ENCODE assay signal across 21 cellular contexts in the genomic region with DNA sequence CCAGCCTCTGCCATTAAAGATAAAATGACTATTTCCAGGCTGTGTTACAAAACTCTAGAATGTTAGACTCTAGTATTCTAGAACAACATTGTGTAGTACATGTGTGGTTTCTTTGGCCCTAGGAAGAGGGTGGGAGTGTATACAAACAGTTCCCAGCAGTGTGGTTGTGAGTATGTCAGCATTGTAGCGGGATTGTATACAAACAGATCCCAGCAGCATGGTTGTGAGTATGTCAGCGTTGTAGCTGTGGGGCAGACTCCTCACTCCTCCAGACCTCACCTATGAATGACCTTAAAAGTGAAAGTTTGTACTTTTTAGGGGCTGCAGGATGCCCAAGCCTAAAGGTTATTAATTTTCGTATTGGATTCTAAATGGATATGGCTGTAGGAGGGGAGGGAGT. TPM values are rescaled to one million over a fixed set of nuclear protein-coding genes. Genes with fewer than 3 reads are reported as not detected.
"Had no signal": no experiment of that assay in that cellular context is flagged by ENCODE, and none has a peak within 500 bp of the region (broad histone marks: within the 10 kb centered on the region; RNA-seq: fewer than 3 reads in every experiment).

No MANE protein-coding gene starts in this region.

- H3K4me3 Mint-ChIP-seq: dendritic cell treated with granulocyte-macrophage colony-stimulating factor and Interleukin-4, amounts not matched to agents 40 ng/mL and 50 ng/mL, for 4 days; naive B cell; nephron progenitor cell; stimulated activated memory B cell treated with anti-CD40 and anti-IgM and Interleukin-4, amounts not matched to agents 10 μg/mL and 1 μg/mL and 100 μg/mL, for 72 hours; stimulated activated naive CD8-positive, alpha-beta T cell treated with anti-CD3 and anti-CD28 coated beads, Interleukin-15, Interleukin-2, amounts not matched to agents 100 ng/mL and 50 ng/mL, for 24 hours had no signal

- H3K4me2 ChIP-seq: hepatocyte had no signal

- H3K79me2 ChIP-seq: hepatocyte, parathyroid adenoma had no signal

- H3K9ac ChIP-seq: parathyroid adenoma had no signal

- H3K27ac Mint-ChIP-seq: dendritic cell treated with granulocyte-macrophage colony-stimulating factor and Interleukin-4, amounts not matched to agents 40 ng/mL and 50 ng/mL, for 4 days; nephron progenitor cell; stimulated activated memory B cell treated with anti-CD40 and anti-IgM and Interleukin-4, amounts not matched to agents 10 μg/mL and 1 μg/mL and 100 μg/mL, for 72 hours; stimulated activated naive CD8-positive, alpha-beta T cell treated with anti-CD3 and anti-CD28 coated beads, Interleukin-15, Interleukin-2, amounts not matched to agents 100 ng/mL and 50 ng/mL, for 24 hours had no signal

- H3K27ac ChIP-seq: foreskin keratinocyte, hepatocyte, parathyroid adenoma, prostate gland, tibial artery, upper lobe of right lung, vagina had no signal

- H3K9me3 ChIP-seq: prostate gland, right lobe of liver, tibial artery, upper lobe of right lung, vagina had no signal

- ATAC-seq: foreskin keratinocyte; left cardiac atrium; left ventricle myocardium superior; stimulated activated memory B cell treated with anti-CD40 and anti-IgM and Interleukin-4, amounts not matched to agents 10 μg/mL and 1 μg/mL and 100 μg/mL, for 72 hours; upper lobe of right lung had no signal

- H3K4me3 ChIP-seq: hepatocyte, lung, prostate gland, right lobe of liver, tibial artery, upper lobe of right lung, vagina had no signal

- H3K36me3 Mint-ChIP-seq: naive B cell; stimulated activated memory B cell treated with anti-CD40 and anti-IgM and Interleukin-4, amounts not matched to agents 10 μg/mL and 1 μg/mL and 100 μg/mL, for 72 hours had no signal

- H2AFZ ChIP-seq: hepatocyte, parathyroid adenoma had no signal

- H3K27me3 ChIP-seq: foreskin keratinocyte, hepatocyte, right lobe of liver, tibial artery, upper lobe of right lung, vagina had no signal

- H3K4me1 ChIP-seq: foreskin keratinocyte, parathyroid adenoma had no signal

- H3K9me3 Mint-ChIP-seq: dendritic cell treated with granulocyte-macrophage colony-stimulating factor and Interleukin-4, amounts not matched to agents 40 ng/mL and 50 ng/mL, for 4 days had no signal

- H3K27me3 Mint-ChIP-seq: stimulated activated memory B cell treated with anti-CD40 and anti-IgM and Interleukin-4, amounts not matched to agents 10 μg/mL and 1 μg/mL and 100 μg/mL, for 72 hours; stimulated activated naive CD8-positive, alpha-beta T cell treated with anti-CD3 and anti-CD28 coated beads, Interleukin-15, Interleukin-2, amounts not matched to agents 100 ng/mL and 50 ng/mL, for 24 hours had no signal

- H3K36me3 ChIP-seq: prostate gland, right lobe of liver, tibial artery, upper lobe of right lung, vagina had no signal

- DNase-seq: erythroblast; foreskin keratinocyte; kidney; left cardiac atrium; left ventricle myocardium superior; mesendoderm; naive B cell; nephron progenitor cell; stimulated activated CD4-positive, alpha-beta T cell treated with anti-CD3 and anti-CD28 coated beads, Interleukin-4, amount 100 ng/mL, for 1 hour; stimulated activated CD8-positive, alpha-beta memory T cell treated with anti-CD3 and anti-CD28 coated beads, Interleukin-4, amount 100 ng/mL, for 48 hours; tibial artery; upper lobe of right lung had no signal

RNA-seq across cellular contexts. Expression of a gene that starts 6.9 kb away (rescaled TPM):
- total RNA-seq: foreskin keratinocyte had no signal
- polyA plus RNA-seq: foreskin keratinocyte had no signal
